10 cellular contexts compared by ENCODE assay signal in the genomic region with DNA sequence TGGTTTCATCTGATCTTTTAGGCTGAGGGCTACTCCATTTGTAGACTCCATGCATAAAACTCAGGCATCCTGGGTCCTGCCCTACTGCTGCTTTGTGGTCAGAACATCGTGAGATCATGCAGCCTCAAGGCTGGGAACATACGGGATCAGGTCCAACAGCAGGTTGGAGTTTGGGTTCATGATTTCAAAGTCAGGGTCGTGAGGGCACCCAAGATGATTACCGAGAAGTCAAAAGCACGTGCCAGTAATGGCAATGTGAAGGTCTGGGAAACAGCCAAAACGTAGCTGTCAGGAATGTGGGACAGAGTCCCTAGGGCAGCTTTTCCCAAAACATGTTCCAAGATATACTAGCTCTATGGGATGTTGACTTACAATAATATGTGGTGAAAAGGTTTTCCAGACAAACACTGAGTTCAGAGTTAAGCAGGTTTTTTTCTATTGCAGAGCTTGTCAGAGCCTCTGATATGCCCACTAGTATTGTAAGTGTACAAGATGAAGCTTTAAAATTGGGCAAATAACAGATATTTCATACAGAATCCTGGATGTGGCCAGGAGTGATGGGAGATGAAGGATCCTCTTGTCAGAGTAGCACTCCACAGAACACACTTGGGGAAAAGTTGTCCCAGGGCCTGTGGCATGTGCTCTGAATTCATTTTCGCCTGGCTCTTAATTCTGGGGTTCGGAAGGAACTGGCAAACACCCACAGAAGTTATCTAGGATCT.
DNase-seq lines count a peak whose midpoint lies in the region; ATAC-seq and TF ChIP-seq lines count a peak whose summit lies in the region.
"Had no signal": no experiment of that assay in that cellular context is flagged by ENCODE, and none has a peak within 500 bp of the region (broad histone marks: within the 10 kb centered on the region; RNA-seq: fewer than 3 reads in every experiment).

No MANE protein-coding gene starts in this region.

- peaks cover 42% of the 10 kb centered on the region for H3K4me1 ChIP-seq in ovary (ENCODE audit: insufficient read depth)

- TF ChIP-seq CTCF in AG04450 (IDR thresholded peaks at IDR 0.05; ENCODE audit: low read depth, low read length) (no peak), WTC11 (IDR thresholded peaks at IDR 0.05) (no peak), foreskin fibroblast (IDR thresholded peaks at IDR 0.05; ENCODE audit: low read depth, low read length) (no peak), ovary (IDR thresholded peaks at IDR 0.05) (no peak)

- H3K27me3 Mint-ChIP-seq in WTC11 (ENCODE audit: low read depth), result no peaks in the 10 kb centered on the region

- H3K27ac Mint-ChIP-seq in WTC11, result peak overlapping the region; percentile 38

- peaks cover 42% of the 10 kb centered on the region for H3K4me1 Mint-ChIP-seq in WTC11

- H3K4me3 ChIP-seq in AG04450 (ENCODE audit: low read depth, low read length), result no peak overlapping the region
- no peak overlapping the region for H3K4me3 ChIP-seq in foreskin fibroblast (ENCODE audit: low read depth in 1 of 2, low read length in 2 of 2)
- no peak overlapping the region for H3K4me3 ChIP-seq in ovary

- TF ChIP-seq POLR2A in ovary (IDR thresholded peaks at IDR 0.05), result no peak

- 0 out of 2 replicates have a peak, but pooled peaks cover 3% of the 10 kb centered on the region for H3K36me3 Mint-ChIP-seq in WTC11

- intact Hi-C loops in ovary (cut with DNase I), result no loop called here

- DNase-seq in AG04450 (ENCODE audit: low read depth, low spot score) (no peak), WTC11 (ENCODE audit: low spot score) (no peak), foreskin fibroblast (peak; percentile 91 to 96), ovary (peak; percentile 59 to 84 (median 74)), NCI-H2196 treated with DMSO at 0.1 percent for 48 hours (lab: John Stamatoyannopoulos, UW; ENCODE audit: unreplicated experiment) (no peak)
- DNase-seq: SK-N-SH had no signal

- 3 to 9% (median 7%) methylated on average over 8 of the region's 8 CpGs for WGBS in ovary, 3 donors

- H3K27me3 ChIP-seq in AG04450 (ENCODE audit: control insufficient read depth, insufficient read depth, low read length) (no peaks in the 10 kb centered on the region), ovary (no peaks in the 10 kb centered on the region)

- H3K27ac ChIP-seq in AG04450 (ENCODE audit: low read depth, low read length), result peak overlapping the region; percentile 41
- H3K27ac ChIP-seq in ovary, result peak overlapping the region in 1 of 2 donors; percentile 77
- H3K27ac ChIP-seq: C4-2B had no signal

- ATAC-seq in WTC11, result no peak
- no peak for ATAC-seq in GM18861 (IDR thresholded peaks at IDR 0.05; ENCODE audit: unreplicated experiment)
- ATAC-seq in HG03097 (IDR thresholded peaks at IDR 0.05; ENCODE audit: low FRiP score, unreplicated experiment), result no peak
- ATAC-seq in GM21825 (IDR thresholded peaks at IDR 0.05; ENCODE audit: unreplicated experiment), result no peak

- CTCF ChIA-PET in AG04450 (lab: Charles Lee) (interaction anchor here (0.5 kb wide), 1 partner anchor 181 kb away, joined by 4 read pairs; no protein-coding TSS in a partner anchor), WTC11 (lab: Charles Lee) (interaction anchor here (0.6 to 1.2 kb wide), 2 partner anchors 27 to 147 kb away, joined by 3 to 4 read pairs; no protein-coding TSS in a partner anchor)

- no peaks in the 10 kb centered on the region for H3K9me3 Mint-ChIP-seq in WTC11

- POLR2A ChIA-PET in AG04450 (lab: Yijun Ruan, JAX) (interaction anchor here (0.9 kb wide), 1 partner anchor 15 kb away, joined by 3 read pairs; no protein-coding TSS in a partner anchor), WTC11 (lab: Charles Lee) (no interaction called here)

- H3K9me3 ChIP-seq in AG04450 (ENCODE audit: control insufficient read depth, insufficient read depth, low read length), result no peaks in the 10 kb centered on the region
- no peaks in the 10 kb centered on the region for H3K9me3 ChIP-seq in ovary
- H3K9me3 ChIP-seq: SK-N-SH had no signal

- TF ChIP-seq EP300 in ovary (IDR thresholded peaks at IDR 0.05), result no peak

- H3K36me3 ChIP-seq in ovary, result no peaks in the 10 kb centered on the region

- H3K4me3 Mint-ChIP-seq in WTC11, result no peak overlapping the region

TF ChIP-seq in WTC11, 78 proteins besides CTCF, POLR2A, EP300 and RAD21:
- TF ChIP-seq SMAD4 (CRISPR knock-in tag; IDR thresholded peaks at IDR 0.05), result no peak
- no peak for TF ChIP-seq ZNF671 (CRISPR knock-in tag; IDR thresholded peaks at IDR 0.05)
- no peak for TF ChIP-seq MXD4 (CRISPR knock-in tag; IDR thresholded peaks at IDR 0.05; ENCODE audit: borderline replicate concordance)
- TF ChIP-seq ETV6 (CRISPR knock-in tag; IDR thresholded peaks at IDR 0.05), result no peak
- TF ChIP-seq, protein P1, sequence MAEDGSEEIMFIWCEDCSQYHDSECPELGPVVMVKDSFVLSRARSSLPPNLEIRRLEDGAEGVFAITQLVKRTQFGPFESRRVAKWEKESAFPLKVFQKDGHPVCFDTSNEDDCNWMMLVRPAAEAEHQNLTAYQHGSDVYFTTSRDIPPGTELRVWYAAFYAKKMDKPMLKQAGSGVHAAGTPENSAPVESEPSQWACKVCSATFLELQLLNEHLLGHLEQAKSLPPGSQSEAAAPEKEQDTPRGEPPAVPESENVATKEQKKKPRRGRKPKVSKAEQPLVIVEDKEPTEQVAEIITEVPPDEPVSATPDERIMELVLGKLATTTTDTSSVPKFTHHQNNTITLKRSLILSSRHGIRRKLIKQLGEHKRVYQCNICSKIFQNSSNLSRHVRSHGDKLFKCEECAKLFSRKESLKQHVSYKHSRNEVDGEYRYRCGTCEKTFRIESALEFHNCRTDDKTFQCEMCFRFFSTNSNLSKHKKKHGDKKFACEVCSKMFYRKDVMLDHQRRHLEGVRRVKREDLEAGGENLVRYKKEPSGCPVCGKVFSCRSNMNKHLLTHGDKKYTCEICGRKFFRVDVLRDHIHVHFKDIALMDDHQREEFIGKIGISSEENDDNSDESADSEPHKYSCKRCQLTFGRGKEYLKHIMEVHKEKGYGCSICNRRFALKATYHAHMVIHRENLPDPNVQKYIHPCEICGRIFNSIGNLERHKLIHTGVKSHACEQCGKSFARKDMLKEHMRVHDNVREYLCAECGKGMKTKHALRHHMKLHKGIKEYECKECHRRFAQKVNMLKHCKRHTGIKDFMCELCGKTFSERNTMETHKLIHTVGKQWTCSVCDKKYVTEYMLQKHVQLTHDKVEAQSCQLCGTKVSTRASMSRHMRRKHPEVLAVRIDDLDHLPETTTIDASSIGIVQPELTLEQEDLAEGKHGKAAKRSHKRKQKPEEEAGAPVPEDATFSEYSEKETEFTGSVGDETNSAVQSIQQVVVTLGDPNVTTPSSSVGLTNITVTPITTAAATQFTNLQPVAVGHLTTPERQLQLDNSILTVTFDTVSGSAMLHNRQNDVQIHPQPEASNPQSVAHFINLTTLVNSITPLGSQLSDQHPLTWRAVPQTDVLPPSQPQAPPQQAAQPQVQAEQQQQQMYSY (CRISPR knock-in tag; IDR thresholded peaks at IDR 0.05), result no peak
- TF ChIP-seq SP1 (CRISPR knock-in tag; conservative IDR thresholded peaks at IDR 0.05), result no peak
- TF ChIP-seq, protein P2, sequence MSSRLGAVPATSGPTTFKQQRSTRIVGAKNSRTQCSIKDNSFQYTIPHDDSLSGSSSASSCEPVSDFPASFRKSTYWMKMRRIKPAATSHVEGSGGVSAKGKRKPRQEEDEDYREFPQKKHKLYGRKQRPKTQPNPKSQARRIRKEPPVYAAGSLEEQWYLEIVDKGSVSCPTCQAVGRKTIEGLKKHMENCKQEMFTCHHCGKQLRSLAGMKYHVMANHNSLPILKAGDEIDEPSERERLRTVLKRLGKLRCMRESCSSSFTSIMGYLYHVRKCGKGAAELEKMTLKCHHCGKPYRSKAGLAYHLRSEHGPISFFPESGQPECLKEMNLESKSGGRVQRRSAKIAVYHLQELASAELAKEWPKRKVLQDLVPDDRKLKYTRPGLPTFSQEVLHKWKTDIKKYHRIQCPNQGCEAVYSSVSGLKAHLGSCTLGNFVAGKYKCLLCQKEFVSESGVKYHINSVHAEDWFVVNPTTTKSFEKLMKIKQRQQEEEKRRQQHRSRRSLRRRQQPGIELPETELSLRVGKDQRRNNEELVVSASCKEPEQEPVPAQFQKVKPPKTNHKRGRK (CRISPR knock-in tag; IDR thresholded peaks at IDR 0.05; ENCODE audit: borderline replicate concordance), result no peak
- no peak for TF ChIP-seq ELF4 (CRISPR knock-in tag; IDR thresholded peaks at IDR 0.05; ENCODE audit: low read depth)
- no peak for TF ChIP-seq SMAD3 (CRISPR knock-in tag; IDR thresholded peaks at IDR 0.05; ENCODE audit: borderline replicate concordance)
- no peak for TF ChIP-seq GTF2I (CRISPR knock-in tag; conservative IDR thresholded peaks at IDR 0.05)

Comparison
In these comparisons a context has a peak if more than half of its experiments do, and no peak if none do; other contexts are left out.
1. DNase-seq: peak in foreskin fibroblast (2 of 2) and ovary (5 of 5); none in AG04450 (single experiment), WTC11 (single experiment) and NCI-H2196 treated with DMSO at 0.1 percent for 48 hours (single experiment).